ENCODE assay signal across 7 cellular contexts in genomic region chr6:30907290-30907757, GRCh38. TPM values are rescaled to one million over a fixed set of nuclear protein-coding genes. Genes with fewer than 3 reads are reported as not detected.
DNase-seq lines count a peak whose midpoint lies in the region; ATAC-seq and TF ChIP-seq lines count a peak whose summit lies in the region.
"Not testable (repeated sequence)": the region's sequence is repeated elsewhere in the genome, so short reads cannot be mapped to it uniquely, and the experiment has no call there.
"Had no signal": no experiment of that assay in that cellular context is flagged by ENCODE, and none has a peak within 500 bp of the region (broad histone marks: within the 10 kb centered on the region; RNA-seq: fewer than 3 reads in every experiment).

No MANE protein-coding gene starts in this region.

- H3K36me3 Mint-ChIP-seq in WTC11, result peaks cover 15% of the 10 kb centered on the region
- peaks cover 9 to 16% (median 12%) of the 10 kb centered on the region in 3 donors for H3K36me3 Mint-ChIP-seq in immature natural killer cell
- not testable (repeated sequence) for H3K36me3 Mint-ChIP-seq in osteocyte (ENCODE audit: unreplicated experiment)

- H3K4me3 ChIP-seq in HFF-Myc (replicated peaks; ENCODE audit: low read depth, low read length) (peak overlapping the region; percentile 99), colonic mucosa (peak overlapping the region; percentile 85), vagina (peak overlapping the region; percentile 61 to 88)

- H3K4me1 Mint-ChIP-seq in WTC11, result peaks cover 13% of the 10 kb centered on the region
- H3K4me1 Mint-ChIP-seq in immature natural killer cell, result peaks cover 18 to 37% of the 10 kb centered on the region in 2 donors
- H3K4me1 Mint-ChIP-seq in osteocyte (ENCODE audit: unreplicated experiment), result peaks cover 19% of the 10 kb centered on the region

- H3K27me3 ChIP-seq in colonic mucosa, vagina: not testable (repeated sequence)

- H3K36me3 ChIP-seq in colonic mucosa, result not testable (repeated sequence)
- peaks cover 0 to 23% of the 10 kb centered on the region in 2 donors for H3K36me3 ChIP-seq in vagina

- ATAC-seq in WTC11, result not testable (repeated sequence)

- CTCF ChIA-PET in WTC11 (lab: Charles Lee), result interaction anchor here (0.7 to 2.0 kb wide), 23 partner anchors 8 to 459 kb away, joined by 3 to 18 read pairs (median 4); partner anchors contain the start of gene DDR1

- POLR2A ChIA-PET in WTC11 (lab: Charles Lee), result interaction anchor here (0.8 to 1.4 kb wide), 4 partner anchors 25 to 265 kb away, joined by 3 to 5 read pairs (median 4); no protein-coding TSS in a partner anchor

- H3K27me3 Mint-ChIP-seq in WTC11 (ENCODE audit: low read depth); immature natural killer cell (ENCODE audit: low read depth in 3 of 3); osteocyte (ENCODE audit: unreplicated experiment): not testable (repeated sequence)

- not testable (repeated sequence) for DNase-seq in HFF-Myc (ENCODE audit: extremely low read depth, low read depth); WTC11 (ENCODE audit: low spot score); immature natural killer cell; osteocyte (ENCODE audit: extremely low spot score, unreplicated experiment); vagina (ENCODE audit: extremely low spot score in 2 of 2)
- peak; percentile 67 for DNase-seq in colonic mucosa

- peak overlapping the region; percentile 37 for H3K27ac ChIP-seq in colonic mucosa
- H3K27ac ChIP-seq in vagina, result peak overlapping the region; percentile 50

- not testable (repeated sequence) for H3K4me1 ChIP-seq in colonic mucosa
- peaks cover 16% of the 10 kb centered on the region for H3K4me1 ChIP-seq in vagina

- intact Hi-C loops in colonic mucosa (cut with DNase I); vagina (cut with DNase I): not testable (repeated sequence)

- H3K9ac ChIP-seq in colonic mucosa (ENCODE audit: low read depth in 2 of 2, low read length in 2 of 2), result peak overlapping the region in 1 of 2 donors; percentile 9

- H3K9me3 ChIP-seq in colonic mucosa, vagina: not testable (repeated sequence)

- H3K4me3 Mint-ChIP-seq in WTC11 (peak overlapping the region; percentile 100), immature natural killer cell (peak overlapping the region; percentile 97 to 99 (median 98)), osteocyte (ENCODE audit: unreplicated experiment) (peak overlapping the region; percentile 100)

- peak overlapping the region; percentile 37 for H3K27ac Mint-ChIP-seq in WTC11
- H3K27ac Mint-ChIP-seq in immature natural killer cell, result peak overlapping the region in 2 of 6 donors; percentile 12 to 71
- H3K27ac Mint-ChIP-seq in osteocyte (ENCODE audit: unreplicated experiment), result peak overlapping the region; percentile 81

- H3K9me3 Mint-ChIP-seq in WTC11; immature natural killer cell; osteocyte (ENCODE audit: unreplicated experiment): not testable (repeated sequence)

- TF ChIP-seq CTCF in HFF-Myc (IDR thresholded peaks at IDR 0.05; ENCODE audit: low read depth, low read length, missing control alignments); WTC11 (IDR thresholded peaks at IDR 0.05); colonic mucosa (IDR thresholded peaks at IDR 0.05); osteocyte (IDR thresholded peaks at IDR 0.05); vagina (IDR thresholded peaks at IDR 0.05): not testable (repeated sequence)

- TF ChIP-seq POLR2A in vagina (IDR thresholded peaks at IDR 0.05), result not testable (repeated sequence)

RNA-seq across cellular contexts. Expression of gene GTF2H4, which starts 0.7 kb away (rescaled TPM):
- 46.2 to 49.7 TPM (median 49.2 TPM) in 3 replicates for total RNA-seq in WTC11 (2021)
- total RNA-seq in colonic mucosa, result 10 to 100 TPM; 15.8 to 25.7 TPM
- polyA plus RNA-seq in immature natural killer cell, result 10 to 100 TPM in 1 of 3 donors, 1 to 10 TPM in 1, not detected in 1; 6.3 to 10.2 TPM
- total RNA-seq in osteocyte, result 35.5 and 39.3 TPM in 2 replicates
- 16.7 TPM for total RNA-seq in vagina

RNA-seq across cellular contexts. Expression of gene VARS2, which starts 6.7 kb away (rescaled TPM):
- total RNA-seq in WTC11 (2021) (65.6 to 74.1 TPM (median 69.9 TPM) in 3 replicates), colonic mucosa (10 to 100 TPM; 27.5 to 55.6 TPM), osteocyte (44.0 and 46.4 TPM in 2 replicates), vagina (18.9 TPM)
- polyA plus RNA-seq in immature natural killer cell, result 10 to 100 TPM; 12.0 to 17.5 (median 12.6) TPM

RNA-seq across cellular contexts. Expression of gene DDR1, which starts 23.0 kb away (rescaled TPM):
- total RNA-seq in WTC11 (2021), result 195 to 230 TPM (median 203 TPM) in 3 replicates
- total RNA-seq in colonic mucosa, result 100 to 1,000 TPM; 261 to 267 TPM
- 1 to 10 TPM in 1 of 3 donors, under 1 TPM in 1, not detected in 1; 0.41 to 1.1 TPM for polyA plus RNA-seq in immature natural killer cell
- total RNA-seq in osteocyte, result 130 and 146 TPM in 2 replicates
- 71.5 TPM for total RNA-seq in vagina

RNA-seq across cellular contexts. Expression of gene SFTA2, which starts 24.6 kb away (rescaled TPM):
- total RNA-seq in WTC11 (2021) (0.66 to 0.80 TPM in 2 of 3 replicates, not detected in the other), colonic mucosa (1 to 10 TPM in 1 of 2 donors, not detected in 1; 1.3 TPM), osteocyte (not detected in 2 replicates), vagina (not detected)
- polyA plus RNA-seq in immature natural killer cell, result not detected
- total RNA-seq: frontal cortex had no signal

RNA-seq across cellular contexts. Expression of gene MUCL3, which starts 33.4 kb away (rescaled TPM):
- total RNA-seq in WTC11 (2021), result 0.15 to 0.21 TPM (median 0.18 TPM) in 3 replicates
- under 1 TPM in 1 of 2 donors, not detected in 1; 0.30 TPM for total RNA-seq in colonic mucosa
- not detected for polyA plus RNA-seq in immature natural killer cell
- total RNA-seq in osteocyte, result not detected in 2 replicates
- total RNA-seq in vagina, result 0.49 TPM
- total RNA-seq: frontal cortex had no signal
